Comparison of ENCODE assay signal across 28 cellular contexts in genomic region chr1:28982198-28982597, GRCh38.
"Had no signal": no experiment of that assay in that cellular context is flagged by ENCODE, and none has a peak within 500 bp of the region (broad histone marks: within the 10 kb centered on the region; RNA-seq: fewer than 3 reads in every experiment).

No MANE protein-coding gene starts in this region.

- H3K27me3 ChIP-seq: dorsolateral prefrontal cortex, esophagus squamous epithelium, gastroesophageal sphincter, heart left ventricle, hepatocyte had no signal

- FAIRE-seq: colon, kidney had no signal

- H3K4me1 ChIP-seq: lower lobe of right lung had no signal

- H3K27ac Mint-ChIP-seq: mesothelial cell of epicardium had no signal

- ATAC-seq: esophagus mucosa, gastroesophageal sphincter, heart left ventricle, left colon, left lobe of liver, mucosa of descending colon had no signal

- H3K4me3 Mint-ChIP-seq: immature natural killer cell, mesothelial cell of epicardium, naive B cell had no signal

- DNase-seq: dermis blood vessel endothelial cell; dorsolateral prefrontal cortex; effector CD4-positive, alpha-beta T cell; effector memory CD4-positive, alpha-beta T cell; erythroblast; esophagus squamous epithelium; foreskin fibroblast; foreskin melanocyte; heart left ventricle; hypothalamus; immature natural killer cell; islet precursor cell; kidney; kidney glomerular epithelial cell; left colon; left ventricle myocardium inferior; lower lobe of right lung; mesenchymal stem cell; mucosa of descending colon; naive B cell had no signal

- H3K36me3 ChIP-seq: gastroesophageal sphincter, heart left ventricle, left ventricle myocardium inferior, lower lobe of right lung had no signal

- H3K4me2 ChIP-seq: hepatocyte had no signal

- H3K4me3 ChIP-seq: coronary artery, dorsolateral prefrontal cortex, esophagus squamous epithelium, gastroesophageal sphincter, heart left ventricle, hepatocyte, left ventricle myocardium inferior, lower lobe of right lung, mucosa of descending colon had no signal

- H2AFZ ChIP-seq: hepatocyte had no signal

- H3K27me3 Mint-ChIP-seq: naive B cell had no signal

- H3K9me3 Mint-ChIP-seq: immature natural killer cell had no signal

- H3K9me3 ChIP-seq: esophagus squamous epithelium, gastroesophageal sphincter, heart left ventricle, left ventricle myocardium inferior, lower lobe of right lung, mucosa of descending colon had no signal

- H3K27ac ChIP-seq: coronary artery, dorsolateral prefrontal cortex, epithelial cell of prostate, esophagus squamous epithelium, gastroesophageal sphincter, heart left ventricle, hepatocyte, left ventricle myocardium inferior, lower lobe of right lung had no signal
